In genomic region chr11:3604169-3604568, GRCh38 we compare ENCODE assay signal across 1 cellular context.
TF ChIP-seq lines count a peak whose summit lies in the region.

No MANE protein-coding gene starts in this region.

TF ChIP-seq in K562, 482 proteins besides CTCF, POLR2A, EP300 and RAD21 (continued from another document and continues in another):
- TF ChIP-seq ZNF280B (CRISPR knock-in tag; IDR thresholded peaks at IDR 0.05) = no peak
- TF ChIP-seq KLF16 (IDR thresholded peaks at IDR 0.05) = no peak
- TF ChIP-seq CCNT2 (IDR thresholded peaks at IDR 0.05; ENCODE audit: borderline replicate concordance, extremely low read depth, insufficient read length, low read depth, low read length) = no peak
- no peak for TF ChIP-seq CHAMP1 (IDR thresholded peaks at IDR 0.05)
- TF ChIP-seq GTF2A2 (tag; IDR thresholded peaks at IDR 0.05) = no peak
- no peak for TF ChIP-seq FOXP4 (CRISPR knock-in tag; IDR thresholded peaks at IDR 0.05; ENCODE audit: borderline replicate concordance)
- 0 out of 2 replicates have a peak, but pooled peaks have one; percentile 11 for TF ChIP-seq TCF3 (CRISPR knock-in tag; IDR thresholded peaks at IDR 0.05)
- TF ChIP-seq ETS2 (tag; IDR thresholded peaks at IDR 0.05; ENCODE audit: borderline replicate concordance, poor library complexity, severe bottlenecking) = no peak
- peak; percentile 56; the same call in 1 of the 2 replicates for TF ChIP-seq PKNOX1 (IDR thresholded peaks at IDR 0.05)
- no peak for TF ChIP-seq MGA (IDR thresholded peaks at IDR 0.05)
- no peak for TF ChIP-seq NR2C2 (CRISPR knock-in tag; IDR thresholded peaks at IDR 0.05)
- TF ChIP-seq NR2C2 (tag; IDR thresholded peaks at IDR 0.05) = no peak
- TF ChIP-seq MTF1 (CRISPR knock-in tag; IDR thresholded peaks at IDR 0.05; ENCODE audit: borderline replicate concordance) = no peak
- TF ChIP-seq ARID2 (IDR thresholded peaks at IDR 0.05) = no peak
- TF ChIP-seq CTBP1 (IDR thresholded peaks at IDR 0.05; ENCODE audit: borderline replicate concordance) = peak; percentile 27; the same call in 1 of the 2 replicates
- TF ChIP-seq MCM5 (IDR thresholded peaks at IDR 0.05; ENCODE audit: low read depth) = no peak
- no peak for TF ChIP-seq HOXB6 (CRISPR knock-in tag; IDR thresholded peaks at IDR 0.05; ENCODE audit: borderline replicate concordance)
- TF ChIP-seq MBD1 (CRISPR knock-in tag; IDR thresholded peaks at IDR 0.05) = no peak
- TF ChIP-seq RBM22 (IDR thresholded peaks at IDR 0.05; ENCODE audit: low read depth, low read length, poor library complexity, severe bottlenecking) = no peak
- TF ChIP-seq ASH1L (IDR thresholded peaks at IDR 0.05; ENCODE audit: borderline replicate concordance, low read depth, partially characterized antibody) = no peak
- no peak for TF ChIP-seq ZZZ3 (IDR thresholded peaks at IDR 0.05)
- no peak for TF ChIP-seq HNRNPLL (IDR thresholded peaks at IDR 0.05; ENCODE audit: low read depth, low read length, poor library complexity, severe bottlenecking)
- TF ChIP-seq E2F6 (IDR thresholded peaks at IDR 0.05; ENCODE audit: borderline replicate concordance in 1 of 2, extremely low read depth in 1 of 2, insufficient read depth in 1 of 2, insufficient read length in 1 of 2, low read depth in 1 of 2, low read length in 1 of 2, poor library complexity in 1 of 2, severe bottlenecking in 1 of 2) = no peak
- TF ChIP-seq ZBTB1 (CRISPR knock-in tag; IDR thresholded peaks at IDR 0.05; ENCODE audit: borderline replicate concordance, low read depth) = no peak
- TF ChIP-seq PHTF2 (CRISPR knock-in tag; IDR thresholded peaks at IDR 0.05) = no peak
- 0 out of 4 replicates have a peak, but pooled peaks of 1 of the 2 experiments have one; percentile 13 for TF ChIP-seq KDM1A (IDR thresholded peaks at IDR 0.05)
- no peak for TF ChIP-seq KLF13 (tag; IDR thresholded peaks at IDR 0.05; ENCODE audit: borderline replicate concordance, low read depth)
- no peak for TF ChIP-seq TFE3 (CRISPR knock-in tag; IDR thresholded peaks at IDR 0.05)
- TF ChIP-seq FOS (IDR thresholded peaks at IDR 0.05; ENCODE audit: extremely low read depth, insufficient read length) = no peak
- no peak for TF ChIP-seq MXI1 (IDR thresholded peaks at IDR 0.05; ENCODE audit: low read depth, low read length)
- TF ChIP-seq NRF1 (conservative IDR thresholded peaks at IDR 0.05 in 1 of 2, IDR thresholded peaks at IDR 0.05 in 1 of 2) = no peak
